1 cellular context compared by ENCODE assay signal in genomic region chr9:90326219-90326618, GRCh38.
TF ChIP-seq lines count a peak whose summit lies in the region.

No MANE protein-coding gene starts in this region.

TF ChIP-seq in H1, 55 proteins besides CTCF, POLR2A, EP300 and RAD21 (continued from another document):
- peak; percentile 37; the same call in 1 of the 2 replicates for TF ChIP-seq BACH1 (IDR thresholded peaks at IDR 0.05; ENCODE audit: low read length)
